ENCODE assay signal across 8 cellular contexts in the genomic region with DNA sequence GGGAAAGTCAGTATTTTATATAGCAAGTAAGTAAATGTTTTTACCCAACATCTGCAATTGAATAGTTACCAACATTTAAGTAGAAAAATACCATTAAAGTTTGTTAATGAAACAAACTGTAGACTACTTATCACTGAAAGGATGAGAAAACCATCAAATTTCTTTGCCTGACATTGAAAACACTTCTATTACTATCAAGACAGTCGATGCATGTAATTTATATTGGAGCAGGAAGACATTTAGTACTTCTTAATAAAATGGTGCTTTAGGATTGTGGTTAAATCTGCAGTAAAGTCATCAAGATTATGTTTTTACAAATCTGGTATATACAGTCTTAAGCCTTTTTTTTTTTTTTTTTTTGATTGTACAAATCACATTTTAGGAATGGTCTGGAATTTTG. TPM values are rescaled to one million over a fixed set of nuclear protein-coding genes. Genes with fewer than 3 reads are reported as not detected.
A peak's percentile ranks its signal among the peaks of the same experiment; 100 is the strongest.
DNase-seq lines count a peak whose midpoint lies in the region; ATAC-seq lines count a peak whose summit lies in the region.

No MANE protein-coding gene starts in this region.

- no peak for ATAC-seq in activated CD4-positive, alpha-beta T cell treated with anti-CD3 and anti-CD28 coated beads for 36 hours
- no peak for ATAC-seq in HG03139 (IDR thresholded peaks at IDR 0.05; ENCODE audit: unreplicated experiment)

- no peak overlapping the region for H3K27ac ChIP-seq in iPS-18a (ENCODE audit: low read length)

- no peaks in the 10 kb centered on the region for H3K9me3 ChIP-seq in iPS-18a (ENCODE audit: control insufficient read depth, low read depth, low read length)

- DNase-seq in activated CD4-positive, alpha-beta T cell treated with anti-CD3 and anti-CD28 coated beads for 36 hours = no peak
- DNase-seq in activated CD4-positive, alpha-beta T cell treated with anti-CD3 and anti-CD28 coated beads for 1 hour = no peak
- DNase-seq in activated T-helper 2 cell treated with anti-CD3 and anti-CD28 coated beads, Interferon-gamma antibody, Interleukin-2, Interleukin-4, amounts not matched to agents 10 μg/mL and 5 μg/mL and 100 μg/mL, durations not matched to agents 14 hours and 24 hours and 36 hours (ENCODE audit: low spot score) = no peak
- DNase-seq in superior temporal gyrus (ENCODE audit: extremely low spot score) (peak; percentile 71), SIG-M5 treated with dmso at 0.1 percent for 504 hours (lab: John Stamatoyannopoulos, UW; ENCODE audit: unreplicated experiment) (no peak), DMS 273 (lab: John Stamatoyannopoulos, UW; ENCODE audit: unreplicated experiment) (no peak)

- peaks cover 71% of the 10 kb centered on the region for H3K36me3 Mint-ChIP-seq in activated CD4-positive, alpha-beta T cell treated with anti-CD3 and anti-CD28 coated beads for 36 hours (ENCODE audit: low read depth)
- peaks cover 72% of the 10 kb centered on the region for H3K36me3 Mint-ChIP-seq in activated T-helper 2 cell treated with anti-CD3 and anti-CD28 coated beads, Interferon-gamma antibody, Interleukin-2, Interleukin-4, amounts not matched to agents 10 μg/mL and 5 μg/mL and 100 μg/mL, durations not matched to agents 14 hours and 24 hours and 36 hours (ENCODE audit: low read depth)

- POLR2A ChIA-PET in activated CD4-positive, alpha-beta T cell treated with anti-CD3 and anti-CD28 coated beads for 36 hours (lab: Charles Lee) = interaction anchor here (0.7 to 3.3 kb wide), 2 partner anchors 26 to 78 kb away, joined by 5 to 16 read pairs; no protein-coding TSS in a partner anchor

- H3K9ac ChIP-seq in iPS-18a (ENCODE audit: low read length) = peak overlapping the region; percentile 98

- peak overlapping the region; percentile 99 for H3K27ac Mint-ChIP-seq in activated CD4-positive, alpha-beta T cell treated with anti-CD3 and anti-CD28 coated beads for 36 hours
- H3K27ac Mint-ChIP-seq in activated T-helper 2 cell treated with anti-CD3 and anti-CD28 coated beads, Interferon-gamma antibody, Interleukin-2, Interleukin-4, amounts not matched to agents 10 μg/mL and 5 μg/mL and 100 μg/mL, durations not matched to agents 14 hours and 24 hours and 36 hours = peak overlapping the region; percentile 72

- CTCF ChIA-PET in activated CD4-positive, alpha-beta T cell treated with anti-CD3 and anti-CD28 coated beads for 36 hours (lab: Charles Lee) = interaction anchor here (0.9 to 6.0 kb wide), 10 partner anchors 9 to 89 kb away, joined by 3 to 61 read pairs (median 4); partner anchors contain the start of gene CHD2

- peaks cover 47% of the 10 kb centered on the region for H3K4me1 Mint-ChIP-seq in activated CD4-positive, alpha-beta T cell treated with anti-CD3 and anti-CD28 coated beads for 36 hours
- H3K4me1 Mint-ChIP-seq in activated T-helper 2 cell treated with anti-CD3 and anti-CD28 coated beads, Interferon-gamma antibody, Interleukin-2, Interleukin-4, amounts not matched to agents 10 μg/mL and 5 μg/mL and 100 μg/mL, durations not matched to agents 14 hours and 24 hours and 36 hours (ENCODE audit: low read depth) = peaks cover 60% of the 10 kb centered on the region

- intact Hi-C loops in activated CD4-positive, alpha-beta T cell treated with anti-CD3 and anti-CD28 coated beads for 36 hours (cut with DNase I, micrococcal nuclease) = no loop called here
- intact Hi-C loops in activated T-helper 2 cell treated with anti-CD3 and anti-CD28 coated beads, Interferon-gamma antibody, Interleukin-2, Interleukin-4, amounts not matched to agents 10 μg/mL and 5 μg/mL and 100 μg/mL, durations not matched to agents 14 hours and 24 hours and 36 hours (cut with micrococcal nuclease) = no loop called here

- peaks cover 20% of the 10 kb centered on the region for H3K4me1 ChIP-seq in iPS-18a (ENCODE audit: control insufficient read depth, low read depth, low read length)

- no peaks in the 10 kb centered on the region for H3K27me3 ChIP-seq in iPS-18a (ENCODE audit: control insufficient read depth, insufficient read depth, low read length)

- H3K27me3 Mint-ChIP-seq in activated CD4-positive, alpha-beta T cell treated with anti-CD3 and anti-CD28 coated beads for 36 hours = no peaks in the 10 kb centered on the region
- no peaks in the 10 kb centered on the region for H3K27me3 Mint-ChIP-seq in activated T-helper 2 cell treated with anti-CD3 and anti-CD28 coated beads, Interferon-gamma antibody, Interleukin-2, Interleukin-4, amounts not matched to agents 10 μg/mL and 5 μg/mL and 100 μg/mL, durations not matched to agents 14 hours and 24 hours and 36 hours (ENCODE audit: low read depth)

- no peaks in the 10 kb centered on the region for H3K9me3 Mint-ChIP-seq in activated CD4-positive, alpha-beta T cell treated with anti-CD3 and anti-CD28 coated beads for 36 hours (ENCODE audit: low read depth)
- H3K9me3 Mint-ChIP-seq in activated T-helper 2 cell treated with anti-CD3 and anti-CD28 coated beads, Interferon-gamma antibody, Interleukin-2, Interleukin-4, amounts not matched to agents 10 μg/mL and 5 μg/mL and 100 μg/mL, durations not matched to agents 14 hours and 24 hours and 36 hours = no peaks in the 10 kb centered on the region

- H3K4me3 ChIP-seq in iPS-18a (ENCODE audit: low read length) = peak overlapping the region; percentile 99

- peaks cover 54% of the 10 kb centered on the region for H3K36me3 ChIP-seq in iPS-18a (ENCODE audit: control insufficient read depth, low read depth, low read length)

- peak overlapping the region; percentile 92 for H3K4me3 Mint-ChIP-seq in activated CD4-positive, alpha-beta T cell treated with anti-CD3 and anti-CD28 coated beads for 36 hours
- peak overlapping the region; percentile 91 for H3K4me3 Mint-ChIP-seq in activated T-helper 2 cell treated with anti-CD3 and anti-CD28 coated beads, Interferon-gamma antibody, Interleukin-2, Interleukin-4, amounts not matched to agents 10 μg/mL and 5 μg/mL and 100 μg/mL, durations not matched to agents 14 hours and 24 hours and 36 hours (ENCODE audit: low read depth)

RNA-seq across cellular contexts. Expression of gene CHD2, which starts 13.9 kb away (rescaled TPM):
- total RNA-seq in activated CD4-positive, alpha-beta T cell treated with anti-CD3 and anti-CD28 coated beads for 36 hours = 100 to 1,000 TPM; 118 to 149 TPM
- total RNA-seq in activated T-helper 2 cell treated with anti-CD3 and anti-CD28 coated beads, Interferon-gamma antibody, Interleukin-2, Interleukin-4, amounts not matched to agents 10 μg/mL and 5 μg/mL and 100 μg/mL, durations not matched to agents 14 hours and 24 hours and 36 hours = 105 and 111 TPM in 2 replicates
